ENCODE assay signal across 1 cellular context in the genomic region with DNA sequence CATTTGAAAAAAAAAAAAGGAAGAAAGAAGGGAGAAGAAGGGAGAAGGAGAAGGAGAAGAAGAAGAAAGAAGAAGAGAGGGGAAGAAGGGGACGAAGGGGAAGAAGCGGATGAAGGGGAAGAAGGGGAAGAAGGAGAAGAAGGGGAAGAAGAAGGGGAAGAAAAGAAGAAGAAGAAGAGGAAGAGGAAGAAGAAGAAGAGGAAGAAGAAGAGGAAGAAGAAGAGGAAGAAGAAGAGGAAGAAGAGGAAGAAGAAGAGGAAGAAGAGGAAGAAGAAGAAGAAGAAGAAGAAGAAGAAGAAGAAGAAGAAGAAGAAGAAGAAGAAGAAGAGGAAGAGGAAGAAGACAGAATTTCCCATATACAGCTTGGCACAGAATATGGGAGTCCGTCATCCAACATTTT. TPM values are rescaled to one million over a fixed set of nuclear protein-coding genes. Genes with fewer than 3 reads are reported as not detected.
"Had no signal": no experiment of that assay in that cellular context is flagged by ENCODE, and none has a peak within 500 bp of the region (broad histone marks: within the 10 kb centered on the region; RNA-seq: fewer than 3 reads in every experiment).

No MANE protein-coding gene starts in this region.

RNA-seq across cellular contexts. Expression of a gene that starts 10.5 kb away (rescaled TPM):
- total RNA-seq: RPMI7951 had no signal
